22 cellular contexts compared by ENCODE assay signal in genomic region chr20:43055181-43055884, GRCh38.
DNase-seq lines count a peak whose midpoint lies in the region; ATAC-seq, FAIRE-seq and TF ChIP-seq lines count a peak whose summit lies in the region.
"Had no signal": no experiment of that assay in that cellular context is flagged by ENCODE, and none has a peak within 500 bp of the region (broad histone marks: within the 10 kb centered on the region; RNA-seq: fewer than 3 reads in every experiment).

No MANE protein-coding gene starts in this region.

- no peak overlapping the region for H3K4me3 Mint-ChIP-seq in progenitor cell of endocrine pancreas (ENCODE audit: low read depth)
- H3K4me3 Mint-ChIP-seq: CD14-positive monocyte; CD4-positive, alpha-beta T cell; CD8-positive, alpha-beta memory T cell had no signal

- no peaks in the 10 kb centered on the region for H3K36me3 ChIP-seq in BLaER1 treated with 17β-estradiol and CSF1 and Interleukin-3, amounts not matched to agents 10 nM and 100 nM
- H3K36me3 ChIP-seq in Karpas-422 (ENCODE audit: insufficient read depth, low read length) (no peaks in the 10 kb centered on the region), right lobe of liver (no peaks in the 10 kb centered on the region), SK-N-SH (replicated peaks in 1 of 2; ENCODE audit: control insufficient read depth in 1 of 2, insufficient read depth in 2 of 2, low read length in 1 of 2) (no peaks in the 10 kb centered on the region), small intestine (ENCODE audit: control insufficient read depth in 2 of 2, insufficient read depth in 2 of 2, low read length in 2 of 2) (no peaks in the 10 kb centered on the region)

- H3K4me1 Mint-ChIP-seq in progenitor cell of endocrine pancreas (ENCODE audit: low read depth), result peaks cover 26% of the 10 kb centered on the region
- H3K4me1 Mint-ChIP-seq: CD14-positive monocyte; CD8-positive, alpha-beta memory T cell had no signal

- DNase-seq in Karpas-422 (no peak), right lobe of liver (no peak), progenitor cell of endocrine pancreas (ENCODE audit: low spot score, unreplicated experiment) (no peak), SKM-1 treated with dmso at 0.1 percent for 144 hours (lab: John Stamatoyannopoulos, UW; ENCODE audit: unreplicated experiment) (no peak), SK-N-SH (no peak), small intestine (no peak)
- DNase-seq: CD4-positive, alpha-beta T cell; CD8-positive, alpha-beta memory T cell; DMS 273 treated with DMSO at 0.1 percent for 48 hours; DMS79; EL; GDM1; GM23248; H7; HCEC 1CT had no signal

- no peaks in the 10 kb centered on the region for H3K27me3 ChIP-seq in BLaER1 treated with 17β-estradiol and CSF1 and Interleukin-3, amounts not matched to agents 10 nM and 100 nM
- H3K27me3 ChIP-seq in Karpas-422 (ENCODE audit: low read length), result no peaks in the 10 kb centered on the region
- no peaks in the 10 kb centered on the region for H3K27me3 ChIP-seq in right lobe of liver
- H3K27me3 ChIP-seq in SK-N-SH (ENCODE audit: insufficient read depth), result no peaks in the 10 kb centered on the region
- H3K27me3 ChIP-seq in small intestine (ENCODE audit: control insufficient read depth in 2 of 2, insufficient read depth in 2 of 2, low read length in 2 of 2), result peaks cover 0 to 1% of the 10 kb centered on the region in 2 donors

- peak overlapping the region in 1 of 11 experiments; percentile 4; a peak in 1 of 22 replicates for H3K27ac ChIP-seq in BLaER1 treated with 17β-estradiol and CSF1 and Interleukin-3, amounts not matched to agents 10 nM and 100 nM
- H3K27ac ChIP-seq in Karpas-422 (ENCODE audit: low read length) (peak overlapping the region; percentile 39; the same call in 1 of the 2 replicates), right lobe of liver (peak overlapping the region in 1 of 3 donors; percentile 28), SK-N-SH (ENCODE audit: low read depth in 2 of 2, low read length in 1 of 2) (no peak overlapping the region), small intestine (ENCODE audit: low read depth in 1 of 2, low read length in 1 of 2) (no peak overlapping the region)
- H3K27ac ChIP-seq: GM23248 had no signal

- no peak for TF ChIP-seq EP300 in SK-N-SH (IDR thresholded peaks at IDR 0.05; ENCODE audit: borderline replicate concordance in 1 of 2, low read depth in 1 of 2, low read length in 1 of 2)

- peaks cover 0 to 52% (median 36%) of the 10 kb centered on the region in 10 experiments; a peak in 14 of 20 replicates for H3K4me1 ChIP-seq in BLaER1 treated with 17β-estradiol and CSF1 and Interleukin-3, amounts not matched to agents 10 nM and 100 nM
- H3K4me1 ChIP-seq in Karpas-422 (ENCODE audit: low read length), result peaks cover 45% of the 10 kb centered on the region
- H3K4me1 ChIP-seq in right lobe of liver, result no peaks in the 10 kb centered on the region
- H3K4me1 ChIP-seq in SK-N-SH (ENCODE audit: control insufficient read depth in 1 of 2, insufficient read depth in 2 of 2, low read depth in 1 of 2, low read length in 1 of 2), result no peaks in the 10 kb centered on the region
- H3K4me1 ChIP-seq in small intestine (ENCODE audit: control insufficient read depth in 2 of 2, insufficient read depth in 1 of 2, low read depth in 1 of 2, low read length in 1 of 2), result no peaks in the 10 kb centered on the region

- H2AFZ ChIP-seq in Karpas-422 (ENCODE audit: low read length), result peak overlapping the region; percentile 46; the same call in 1 of the 2 replicates
- no peak overlapping the region for H2AFZ ChIP-seq in SK-N-SH (ENCODE audit: low read depth)
- H2AFZ ChIP-seq: GM23248 had no signal

- FAIRE-seq in small intestine (lab: Jason Lieb, UNC), result no peak
- FAIRE-seq: D721Med, GM12878, GM19239, H1 had no signal

- intact Hi-C loops in right lobe of liver (cut with DNase I), result no loop called here

- no peak overlapping the region for H3K4me3 ChIP-seq in BLaER1 treated with 17β-estradiol and CSF1 and Interleukin-3, amounts not matched to agents 10 nM and 100 nM
- H3K4me3 ChIP-seq in Karpas-422 (ENCODE audit: low read length) (no peak overlapping the region), right lobe of liver (no peak overlapping the region), SK-N-SH (ENCODE audit: low read depth in 2 of 2, low read length in 1 of 2) (no peak overlapping the region), small intestine (ENCODE audit: low read depth in 1 of 2, low read length in 2 of 2) (no peak overlapping the region)
- H3K4me3 ChIP-seq: GM12878, GM23248 had no signal

- peak overlapping the region; percentile 86 for H3K27ac Mint-ChIP-seq in progenitor cell of endocrine pancreas
- H3K27ac Mint-ChIP-seq: CD14-positive monocyte; CD4-positive, alpha-beta T cell; CD8-positive, alpha-beta memory T cell had no signal

- WGBS in right lobe of liver (ENCODE audit: insufficient coverage, low coverage, low lambda C conversion rate, missing lambda C conversion rate), result 18% methylated on average over 5 of the region's 5 CpGs
- 14% methylated on average over 5 of the region's 5 CpGs for WGBS in SK-N-SH (ENCODE audit: low lambda C conversion rate)
- WGBS in small intestine, 3 donors, result 25 to 36% (median 33%) methylated on average over 5 of the region's 5 CpGs

- peak overlapping the region in 8 of 11 experiments; percentile 18 to 51 (median 40); a peak in 14 of 22 replicates for H3K4me2 ChIP-seq in BLaER1 treated with 17β-estradiol and CSF1 and Interleukin-3, amounts not matched to agents 10 nM and 100 nM
- H3K4me2 ChIP-seq in Karpas-422 (ENCODE audit: low read depth, low read length, poor library complexity, severe bottlenecking) (no peak overlapping the region), SK-N-SH (no peak overlapping the region)

- no peaks in the 10 kb centered on the region for H3K27me3 Mint-ChIP-seq in progenitor cell of endocrine pancreas
- H3K27me3 Mint-ChIP-seq: CD4-positive, alpha-beta T cell; CD8-positive, alpha-beta memory T cell had no signal

- no peak for TF ChIP-seq RAD21 in SK-N-SH (IDR thresholded peaks at IDR 0.05; ENCODE audit: low read length)

- H3F3A ChIP-seq in SK-N-SH (replicated peaks; ENCODE audit: insufficient read depth), result no peaks in the 10 kb centered on the region

- TF ChIP-seq POLR2A in right lobe of liver (IDR thresholded peaks at IDR 0.05), result no peak

- TF ChIP-seq CTCF in right lobe of liver (IDR thresholded peaks at IDR 0.05), result no peak
- no peak for TF ChIP-seq CTCF in progenitor cell of endocrine pancreas (IDR thresholded peaks at IDR 0.05; ENCODE audit: unreplicated experiment)
- TF ChIP-seq CTCF in SK-N-SH (IDR thresholded peaks at IDR 0.05), result no peak

- peaks cover 5% of the 10 kb centered on the region for H3K36me3 Mint-ChIP-seq in progenitor cell of endocrine pancreas (ENCODE audit: insufficient read depth)
- H3K36me3 Mint-ChIP-seq: CD14-positive monocyte; CD8-positive, alpha-beta memory T cell had no signal

- ATAC-seq in right lobe of liver, result peak in 3 of 4 donors; percentile 48 to 65 (median 65)
- no peak for ATAC-seq in HG02763 (IDR thresholded peaks at IDR 0.05; ENCODE audit: unreplicated experiment)
- ATAC-seq: GM12878 had no signal

- CTCF ChIA-PET in SK-N-SH (lab: Yijun Ruan, JAX), result no interaction called here

- H3K9me2 ChIP-seq in Karpas-422 (replicated peaks; ENCODE audit: insufficient read depth, low read length), result no peaks in the 10 kb centered on the region
- H3K9me2 ChIP-seq in SK-N-SH, result no peaks in the 10 kb centered on the region

- no peaks in the 10 kb centered on the region for H3K9me3 ChIP-seq in BLaER1 treated with 17β-estradiol and CSF1 and Interleukin-3, amounts not matched to agents 10 nM and 100 nM (replicated peaks in 1 of 11)
- H3K9me3 ChIP-seq in Karpas-422 (ENCODE audit: low read length) (no peaks in the 10 kb centered on the region), right lobe of liver (no peaks in the 10 kb centered on the region), SK-N-SH (no peaks in the 10 kb centered on the region), small intestine (ENCODE audit: control insufficient read depth, low read depth) (no peaks in the 10 kb centered on the region)

- H3K9ac ChIP-seq in BLaER1 treated with 17β-estradiol and CSF1 and Interleukin-3, amounts not matched to agents 10 nM and 100 nM, result no peak overlapping the region
- H3K9ac ChIP-seq in Karpas-422 (ENCODE audit: low read length) (no peak overlapping the region), SK-N-SH (no peak overlapping the region)
- H3K9ac ChIP-seq: GM23248 had no signal

- H4K20me1 ChIP-seq in BLaER1 treated with 17β-estradiol and CSF1 and Interleukin-3, amounts not matched to agents 10 nM and 100 nM, result no peaks in the 10 kb centered on the region
- no peaks in the 10 kb centered on the region for H4K20me1 ChIP-seq in Karpas-422 (ENCODE audit: insufficient read depth, low read depth, low read length)
- no peaks in the 10 kb centered on the region for H4K20me1 ChIP-seq in SK-N-SH (ENCODE audit: insufficient read depth)

- POLR2A ChIA-PET in SK-N-SH (lab: Yijun Ruan, JAX), result no interaction called here

- H3K9me3 Mint-ChIP-seq in progenitor cell of endocrine pancreas (ENCODE audit: low read depth), result no peaks in the 10 kb centered on the region
- H3K9me3 Mint-ChIP-seq: CD4-positive, alpha-beta T cell had no signal

- H3K79me2 ChIP-seq in Karpas-422 (ENCODE audit: low read length) (no peaks in the 10 kb centered on the region), SK-N-SH (ENCODE audit: insufficient read depth) (no peaks in the 10 kb centered on the region)

TF ChIP-seq in SK-N-SH, 30 proteins besides CTCF, POLR2A, EP300 and RAD21 (continues in another document):
- TF ChIP-seq RXRA (IDR thresholded peaks at IDR 0.05; ENCODE audit: borderline replicate concordance, low read depth), result no peak
- no peak for TF ChIP-seq TCF12 (IDR thresholded peaks at IDR 0.05)
- no peak for TF ChIP-seq PBX3 (IDR thresholded peaks at IDR 0.05)
- no peak for TF ChIP-seq TAF1 (IDR thresholded peaks at IDR 0.05; ENCODE audit: borderline replicate concordance, low read depth, low read length)
- TF ChIP-seq GATA2 (CRISPR knock-in tag; IDR thresholded peaks at IDR 0.05), result no peak
- TF ChIP-seq ELF1 (IDR thresholded peaks at IDR 0.05), result no peak
- no peak for TF ChIP-seq JUND (IDR thresholded peaks at IDR 0.05)
- no peak for TF ChIP-seq FOSL2 (IDR thresholded peaks at IDR 0.05; ENCODE audit: borderline replicate concordance, low read depth)

Comparison
In these comparisons a context has a peak if more than half of its experiments do, and no peak if none do; other contexts are left out.
1. H3K4me2 ChIP-seq: peak in BLaER1 treated with 17β-estradiol and CSF1 and Interleukin-3, amounts not matched to agents 10 nM and 100 nM (8 of 11); none in Karpas-422 (single experiment) and SK-N-SH (single experiment).